In genomic region chr4:82461710-82462109, GRCh38 we compare ENCODE assay signal across 10 cellular contexts. TPM values are rescaled to one million over a fixed set of nuclear protein-coding genes. Genes with fewer than 3 reads are reported as not detected.
DNase-seq lines count a peak whose midpoint lies in the region; ATAC-seq and TF ChIP-seq lines count a peak whose summit lies in the region.
"Had no signal": no experiment of that assay in that cellular context is flagged by ENCODE, and none has a peak within 500 bp of the region (broad histone marks: within the 10 kb centered on the region; RNA-seq: fewer than 3 reads in every experiment).

No MANE protein-coding gene starts in this region.

- ATAC-seq in activated naive CD4-positive, alpha-beta T cell treated with anti-CD3 and anti-CD28 coated beads, Interleukin-2, amount 50 U/mL, for 72 hours = no peak
- ATAC-seq in WTC11 = no peak
- no peak for ATAC-seq in HG02981 (IDR thresholded peaks at IDR 0.05; ENCODE audit: unreplicated experiment)
- no peak for ATAC-seq in HG02840 (IDR thresholded peaks at IDR 0.05; ENCODE audit: low FRiP score, unreplicated experiment)
- no peak for ATAC-seq in HG03280 (IDR thresholded peaks at IDR 0.05; ENCODE audit: unreplicated experiment)

- H2BK12ac ChIP-seq in mesenchymal stem cell (ENCODE audit: low read length in 2 of 2) = no peak overlapping the region

- TF ChIP-seq CTCF in HFFc6 (IDR thresholded peaks at IDR 0.05) (no peak), WTC11 (IDR thresholded peaks at IDR 0.05) (no peak)

- POLR2A ChIA-PET in WTC11 (lab: Charles Lee) = no interaction called here

- H3K9ac ChIP-seq in mesenchymal stem cell (ENCODE audit: low read length) = peak overlapping the region; percentile 74

- peaks cover 18 to 49% of the 10 kb centered on the region in 2 experiments for H3K36me3 ChIP-seq in mesenchymal stem cell (ENCODE audit: control insufficient read depth in 1 of 2, insufficient read depth in 2 of 2, low read depth in 1 of 2, low read length in 2 of 2)

- DNase-seq in activated naive CD4-positive, alpha-beta T cell treated with anti-CD3 and anti-CD28 coated beads, Interleukin-2, amount 50 U/mL, for 72 hours (ENCODE audit: low spot score in 2 of 2) = no peak
- no peak for DNase-seq in activated naive CD4-positive, alpha-beta T cell (lab: John Stamatoyannopoulos, UW)
- DNase-seq in HFFc6 (no peak), WTC11 (ENCODE audit: low spot score) (no peak), mesenchymal stem cell (no peak)

- no peak overlapping the region for H4K8ac ChIP-seq in mesenchymal stem cell (ENCODE audit: low read length)

- no peak overlapping the region for H2BK5ac ChIP-seq in mesenchymal stem cell (ENCODE audit: low read depth, low read length, poor library complexity, severe bottlenecking)

- H3K9me3 Mint-ChIP-seq in activated naive CD4-positive, alpha-beta T cell treated with anti-CD3 and anti-CD28 coated beads, Interleukin-2, amount 50 U/mL, for 72 hours = no peaks in the 10 kb centered on the region
- H3K9me3 Mint-ChIP-seq in HFFc6 (no peaks in the 10 kb centered on the region), WTC11 (no peaks in the 10 kb centered on the region)
- H3K9me3 Mint-ChIP-seq: CD4-positive, CD25-positive, alpha-beta regulatory T cell had no signal

- no peak overlapping the region for H3K4me3 Mint-ChIP-seq in HFFc6
- H3K4me3 Mint-ChIP-seq in WTC11 = no peak overlapping the region
- H3K4me3 Mint-ChIP-seq: CD4-positive, CD25-positive, alpha-beta regulatory T cell had no signal

- H3K4me1 Mint-ChIP-seq in HFFc6 (ENCODE audit: low read depth) (peaks cover 18% of the 10 kb centered on the region), WTC11 (no peaks in the 10 kb centered on the region)

- no peak overlapping the region for H3K14ac ChIP-seq in mesenchymal stem cell (ENCODE audit: low read length in 2 of 2)

- no peak overlapping the region for H3K27ac ChIP-seq in mesenchymal stem cell (ENCODE audit: low read length, poor library complexity, severe bottlenecking)
- H3K27ac ChIP-seq: Peyer's patch had no signal

- 100% methylated on average over 1 of the region's 2 CpGs for WGBS in mesenchymal stem cell

- H3K27me3 Mint-ChIP-seq in HFFc6 (ENCODE audit: insufficient read depth) (peaks cover 2% of the 10 kb centered on the region; the same call in 1 of the 2 replicates), WTC11 (ENCODE audit: low read depth) (no peaks in the 10 kb centered on the region)
- H3K27me3 Mint-ChIP-seq: CD4-positive, CD25-positive, alpha-beta regulatory T cell had no signal

- H3K36me3 Mint-ChIP-seq in activated naive CD4-positive, alpha-beta T cell treated with anti-CD3 and anti-CD28 coated beads, Interleukin-2, amount 50 U/mL, for 72 hours = no peaks in the 10 kb centered on the region
- H3K36me3 Mint-ChIP-seq in HFFc6 (ENCODE audit: low read depth) = no peaks in the 10 kb centered on the region
- H3K36me3 Mint-ChIP-seq in WTC11 = peaks cover 42% of the 10 kb centered on the region

- CTCF ChIA-PET in WTC11 (lab: Charles Lee) = interaction anchor here (1.1 to 2.1 kb wide), 4 partner anchors 23 to 278 kb away, joined by 7 to 49 read pairs (median 16); no protein-coding TSS in a partner anchor

- no peak overlapping the region for H2BK120ac ChIP-seq in mesenchymal stem cell (ENCODE audit: low read depth, low read length)

- H3K4me1 ChIP-seq in mesenchymal stem cell (ENCODE audit: control insufficient read depth, insufficient read depth, low read depth, low read length) = no peaks in the 10 kb centered on the region

- H3K4me2 ChIP-seq in mesenchymal stem cell (ENCODE audit: low read length, poor library complexity, severe bottlenecking) = no peak overlapping the region

- H2AFZ ChIP-seq in mesenchymal stem cell (ENCODE audit: low read depth, low read length) = no peak overlapping the region

- H2AK5ac ChIP-seq in mesenchymal stem cell (ENCODE audit: low read length, severe bottlenecking) = no peak overlapping the region

- peak overlapping the region; percentile 15 to 65 for H3K27ac Mint-ChIP-seq in activated naive CD4-positive, alpha-beta T cell treated with anti-CD3 and anti-CD28 coated beads, Interleukin-2, amount 50 U/mL, for 72 hours
- peak overlapping the region; percentile 12; the same call in 1 of the 2 replicates for H3K27ac Mint-ChIP-seq in HFFc6
- H3K27ac Mint-ChIP-seq in WTC11 = 0 out of 2 replicates have a peak overlapping the region, but pooled peaks have one; percentile 5

- H3K4me3 ChIP-seq in mesenchymal stem cell (ENCODE audit: insufficient read depth in 1 of 2, low read depth in 1 of 2, low read length in 2 of 2) = no peak overlapping the region
- H3K4me3 ChIP-seq: Peyer's patch had no signal

- no peaks in the 10 kb centered on the region for H3K9me3 ChIP-seq in mesenchymal stem cell (ENCODE audit: control insufficient read depth, low read length)
- H3K9me3 ChIP-seq: Peyer's patch had no signal

- H3K18ac ChIP-seq in mesenchymal stem cell (ENCODE audit: low read depth in 1 of 2, low read length in 2 of 2) = no peak overlapping the region

- H3K23ac ChIP-seq in mesenchymal stem cell (ENCODE audit: low read length in 2 of 2) = no peak overlapping the region

- H4K91ac ChIP-seq in mesenchymal stem cell (ENCODE audit: low read length) = no peak overlapping the region

- peaks cover 10% of the 10 kb centered on the region for H3K79me1 ChIP-seq in mesenchymal stem cell (replicated peaks; ENCODE audit: low read length, poor library complexity, severe bottlenecking)

- no peak overlapping the region for H2BK15ac ChIP-seq in mesenchymal stem cell (ENCODE audit: low read depth, poor library complexity, severe bottlenecking)

- H3K27me3 ChIP-seq in mesenchymal stem cell (ENCODE audit: control insufficient read depth in 1 of 2, insufficient read depth in 1 of 2, low read length in 2 of 2) = no peaks in the 10 kb centered on the region
- H3K27me3 ChIP-seq: Peyer's patch had no signal

- H3K4ac ChIP-seq in mesenchymal stem cell (ENCODE audit: low read depth in 1 of 2, low read length in 2 of 2) = no peak overlapping the region

TF ChIP-seq in WTC11, 78 proteins besides CTCF, POLR2A, EP300 and RAD21:
- TF ChIP-seq ZNF281 (CRISPR knock-in tag; IDR thresholded peaks at IDR 0.05) = no peak
- TF ChIP-seq OVOL2 (CRISPR knock-in tag; IDR thresholded peaks at IDR 0.05; ENCODE audit: borderline replicate concordance) = no peak
- no peak for TF ChIP-seq JAZF1 (CRISPR knock-in tag; IDR thresholded peaks at IDR 0.05)
- TF ChIP-seq TEAD4 (CRISPR knock-in tag; IDR thresholded peaks at IDR 0.05) = no peak

RNA-seq across cellular contexts. Expression of gene ENOPH1, which starts 31.3 kb away (rescaled TPM):
- 10 to 100 TPM; 43.7 to 62.2 TPM for total RNA-seq in activated naive CD4-positive, alpha-beta T cell treated with anti-CD3 and anti-CD28 coated beads, Interleukin-2, amount 50 U/mL, for 72 hours
- total RNA-seq in HFFc6 (2021; fragmentation: NEBNext Ultra II Directional; extraction: Animal tissue kit (Norgen Biotek cat#: 25700)) = 10 to 100 TPM; 30.5 to 39.8 (median 33.5) TPM
- 72.3 to 78.3 TPM (median 75.0 TPM) in 3 replicates for total RNA-seq in WTC11 (2021)
- polyA plus RNA-seq in mesenchymal stem cell (2013, experiment 1 of 2) = 23.7 TPM
- polyA plus RNA-seq in mesenchymal stem cell (2013, experiment 2 of 2) = 25.9 TPM

RNA-seq across cellular contexts. Expression of gene HNRNPDL, which starts 31.4 kb away (rescaled TPM):
- total RNA-seq in activated naive CD4-positive, alpha-beta T cell treated with anti-CD3 and anti-CD28 coated beads, Interleukin-2, amount 50 U/mL, for 72 hours = 100 to 1,000 TPM; 166 to 309 TPM
- 100 to 1,000 TPM; 207 to 297 (median 258) TPM for total RNA-seq in HFFc6 (2021; fragmentation: NEBNext Ultra II Directional; extraction: Animal tissue kit (Norgen Biotek cat#: 25700))
- 346 to 361 TPM (median 359 TPM) in 3 replicates for total RNA-seq in WTC11 (2021)
- polyA plus RNA-seq in mesenchymal stem cell (2013, experiment 1 of 2) = 292 TPM
- polyA plus RNA-seq in mesenchymal stem cell (2013, experiment 2 of 2) = 289 TPM
